Comparison of ENCODE assay signal across 1 cellular context in genomic region chr16:58495861-58496331, GRCh38.
TF ChIP-seq lines count a peak whose summit lies in the region.

No MANE protein-coding gene starts in this region.

TF ChIP-seq in SK-N-SH treated with all-trans-retinoic acid at 6 μM for 48 hours, 23 proteins besides CTCF, POLR2A, EP300 and RAD21 (continued from another document):
- TF ChIP-seq POU6F1 (CRISPR knock-in tag; IDR thresholded peaks at IDR 0.05; ENCODE audit: borderline replicate concordance, low read depth) (no peak), TCF4 (CRISPR knock-in tag; IDR thresholded peaks at IDR 0.05; ENCODE audit: borderline replicate concordance) (no peak), OSR1 (CRISPR knock-in tag; IDR thresholded peaks at IDR 0.05) (no peak)
- TF ChIP-seq, protein P1, sequence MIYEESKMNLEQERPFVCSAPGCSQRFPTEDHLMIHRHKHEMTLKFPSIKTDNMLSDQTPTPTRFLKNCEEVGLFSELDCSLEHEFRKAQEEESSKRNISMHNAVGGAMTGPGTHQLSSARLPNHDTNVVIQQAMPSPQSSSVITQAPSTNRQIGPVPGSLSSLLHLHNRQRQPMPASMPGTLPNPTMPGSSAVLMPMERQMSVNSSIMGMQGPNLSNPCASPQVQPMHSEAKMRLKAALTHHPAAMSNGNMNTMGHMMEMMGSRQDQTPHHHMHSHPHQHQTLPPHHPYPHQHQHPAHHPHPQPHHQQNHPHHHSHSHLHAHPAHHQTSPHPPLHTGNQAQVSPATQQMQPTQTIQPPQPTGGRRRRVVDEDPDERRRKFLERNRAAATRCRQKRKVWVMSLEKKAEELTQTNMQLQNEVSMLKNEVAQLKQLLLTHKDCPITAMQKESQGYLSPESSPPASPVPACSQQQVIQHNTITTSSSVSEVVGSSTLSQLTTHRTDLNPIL (CRISPR knock-in tag; IDR thresholded peaks at IDR 0.05; ENCODE audit: low read depth) = no peak
